9 cellular contexts compared by ENCODE assay signal in the genomic region with DNA sequence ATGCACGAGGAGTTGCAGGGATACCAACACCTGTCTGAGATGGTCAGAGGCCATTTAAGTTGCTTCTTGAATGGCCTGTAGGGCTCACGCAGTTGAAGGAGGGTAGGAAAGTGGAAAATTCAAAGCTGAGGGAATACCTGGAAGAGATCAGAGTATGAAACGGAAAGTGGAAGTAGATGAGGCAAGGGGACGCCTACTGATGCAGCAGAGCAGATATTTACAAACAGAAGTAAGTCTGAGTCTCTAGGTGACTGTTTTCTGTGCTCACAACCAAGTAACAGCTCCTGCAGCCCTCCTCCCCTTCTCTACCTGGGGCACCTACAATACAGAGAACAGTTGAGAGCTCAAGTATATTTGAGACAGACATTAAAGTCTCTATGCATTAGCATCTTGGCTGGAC. TPM values are rescaled to one million over a fixed set of nuclear protein-coding genes. Genes with fewer than 3 reads are reported as not detected.
DNase-seq lines count a peak whose midpoint lies in the region; ATAC-seq and TF ChIP-seq lines count a peak whose summit lies in the region.
"Not testable (repeated sequence)": the region's sequence is repeated elsewhere in the genome, so short reads cannot be mapped to it uniquely, and the experiment has no call there.
"Had no signal": no experiment of that assay in that cellular context is flagged by ENCODE, and none has a peak within 500 bp of the region (broad histone marks: within the 10 kb centered on the region; RNA-seq: fewer than 3 reads in every experiment).

No MANE protein-coding gene starts in this region.

- peak overlapping the region; percentile 94 for H3K27ac ChIP-seq in GM23248
- not testable (repeated sequence) for H3K27ac ChIP-seq in mesenchymal stem cell (ENCODE audit: low read length, poor library complexity, severe bottlenecking)

- ATAC-seq in GM18867 (IDR thresholded peaks at IDR 0.05; ENCODE audit: unreplicated experiment) (peak; percentile 68), HG03432 (IDR thresholded peaks at IDR 0.05; ENCODE audit: unreplicated experiment) (peak; percentile 61)

- H3K4ac ChIP-seq in mesenchymal stem cell (ENCODE audit: low read depth in 1 of 2, low read length in 2 of 2) = not testable (repeated sequence)

- H3K4me3 ChIP-seq in GM23248; mesenchymal stem cell (ENCODE audit: insufficient read depth in 1 of 2, low read depth in 1 of 2, low read length in 2 of 2): not testable (repeated sequence)

- not testable (repeated sequence) for H3K79me1 ChIP-seq in mesenchymal stem cell (replicated peaks; ENCODE audit: low read length, poor library complexity, severe bottlenecking)

- not testable (repeated sequence) for H3K9me3 Mint-ChIP-seq in chondrocyte (ENCODE audit: low read depth)

- H2BK12ac ChIP-seq in mesenchymal stem cell (ENCODE audit: low read length in 2 of 2) = not testable (repeated sequence)

- H2AK5ac ChIP-seq in mesenchymal stem cell (ENCODE audit: low read length, severe bottlenecking) = not testable (repeated sequence)

- not testable (repeated sequence) for H4K8ac ChIP-seq in mesenchymal stem cell (ENCODE audit: low read length)

- not testable (repeated sequence) for H3K27me3 Mint-ChIP-seq in chondrocyte (ENCODE audit: low read depth)

- not testable (repeated sequence) for H3K36me3 ChIP-seq in GM23248 (ENCODE audit: low read depth); mesenchymal stem cell (ENCODE audit: control insufficient read depth in 1 of 2, insufficient read depth in 2 of 2, low read depth in 1 of 2, low read length in 2 of 2)

- not testable (repeated sequence) for DNase-seq in GM23248; chondrocyte (ENCODE audit: low spot score)
- DNase-seq in M059J (ENCODE audit: low read depth) (peak; percentile 46), OCI-M1 (lab: John Stamatoyannopoulos, UW) (peak; percentile 20), mesenchymal stem cell (peak; percentile 34)

- H4K91ac ChIP-seq in mesenchymal stem cell (ENCODE audit: low read length) = not testable (repeated sequence)

- not testable (repeated sequence) for H3K9ac ChIP-seq in GM23248; mesenchymal stem cell (ENCODE audit: low read length)

- H3K4me1 Mint-ChIP-seq in chondrocyte (ENCODE audit: low read depth) = peaks cover 57% of the 10 kb centered on the region

- TF ChIP-seq CTCF in chondrocyte (IDR thresholded peaks at IDR 0.05) = not testable (repeated sequence)

- not testable (repeated sequence) for H3K9me3 ChIP-seq in GM23248 (ENCODE audit: low read depth); mesenchymal stem cell (ENCODE audit: control insufficient read depth, low read length)

- H2BK15ac ChIP-seq in mesenchymal stem cell (ENCODE audit: low read depth, poor library complexity, severe bottlenecking) = not testable (repeated sequence)

- WGBS in GM23248 (ENCODE audit: low coverage in 1 of 2, low lambda C conversion rate in 2 of 2, missing lambda C conversion rate in 2 of 2), 2 experiments = 91 to 97% methylated on average over 3 to 4 of the region's 4 CpGs
- WGBS in mesenchymal stem cell = no CpG with 5 or more reads among the region's 4 CpGs

- H3F3A ChIP-seq in GM23248 (ENCODE audit: insufficient read depth) = peaks cover 77% of the 10 kb centered on the region

- H2BK5ac ChIP-seq in mesenchymal stem cell (ENCODE audit: low read depth, low read length, poor library complexity, severe bottlenecking) = not testable (repeated sequence)

- H3K4me1 ChIP-seq in GM23248 (ENCODE audit: insufficient read depth) = peaks cover 67% of the 10 kb centered on the region
- not testable (repeated sequence) for H3K4me1 ChIP-seq in mesenchymal stem cell (ENCODE audit: control insufficient read depth, insufficient read depth, low read depth, low read length)

- not testable (repeated sequence) for H3K27me3 ChIP-seq in GM23248 (replicated peaks; ENCODE audit: insufficient read depth); mesenchymal stem cell (ENCODE audit: control insufficient read depth in 1 of 2, insufficient read depth in 1 of 2, low read length in 2 of 2)

- not testable (repeated sequence) for H3K4me2 ChIP-seq in GM23248 (ENCODE audit: unreplicated experiment); mesenchymal stem cell (ENCODE audit: low read length, poor library complexity, severe bottlenecking)

- in situ Hi-C loops in GM23248 (cut with MboI) = not testable (repeated sequence)

- H3K18ac ChIP-seq in mesenchymal stem cell (ENCODE audit: low read depth in 1 of 2, low read length in 2 of 2) = not testable (repeated sequence)

- not testable (repeated sequence) for H4K20me1 ChIP-seq in GM23248 (ENCODE audit: insufficient read depth)

- H3K36me3 Mint-ChIP-seq in chondrocyte (ENCODE audit: low read depth) = not testable (repeated sequence)

- not testable (repeated sequence) for H3K14ac ChIP-seq in mesenchymal stem cell (ENCODE audit: low read length in 2 of 2)

- H2AFZ ChIP-seq in GM23248; mesenchymal stem cell (ENCODE audit: low read depth, low read length): not testable (repeated sequence)

- H3K4me3 Mint-ChIP-seq in chondrocyte (ENCODE audit: unreplicated experiment) = not testable (repeated sequence)

- peak overlapping the region; percentile 69 for H3K27ac Mint-ChIP-seq in chondrocyte (ENCODE audit: unreplicated experiment)

- H3K79me2 ChIP-seq in GM23248 (ENCODE audit: insufficient read depth) = peaks cover 71% of the 10 kb centered on the region

- not testable (repeated sequence) for H3K23ac ChIP-seq in mesenchymal stem cell (ENCODE audit: low read length in 2 of 2)

- H3K9me2 ChIP-seq in GM23248 (ENCODE audit: insufficient read depth) = not testable (repeated sequence)

- not testable (repeated sequence) for H2BK120ac ChIP-seq in mesenchymal stem cell (ENCODE audit: low read depth, low read length)

RNA-seq across cellular contexts. Expression of a gene that starts 57.5 kb away (rescaled TPM):
- total RNA-seq in GM23248 (2014; rRNA removed; shearing (Covaris generic)) = 93.5 and 106 TPM in 2 replicates
- 930 and 943 TPM in 2 replicates for polyA plus RNA-seq in GM23248 (2016; fragmentation: Nextera tagmentation; extraction: Ambion mirVana)
- 78.3 and 110 TPM in 2 replicates for total RNA-seq in M059J (2014; rRNA removed; shearing (Covaris generic))
- 523 to 556 TPM (median 539 TPM) in 3 replicates for total RNA-seq in chondrocyte
- polyA plus RNA-seq in mesenchymal stem cell (2013, experiment 1 of 2) = 408 TPM
- polyA plus RNA-seq in mesenchymal stem cell (2013, experiment 2 of 2) = 395 TPM
- total RNA-seq: CD4-positive, CD25-positive, alpha-beta regulatory T cell had no signal
- polyA plus RNA-seq: CD4-positive, CD25-positive, alpha-beta regulatory T cell; CD8-positive, alpha-beta memory T cell had no signal

RNA-seq across cellular contexts. Expression of a gene that starts 58.1 kb away (rescaled TPM):
- 162 and 168 TPM in 2 replicates for total RNA-seq in GM23248 (2014; rRNA removed; shearing (Covaris generic))
- 234 and 238 TPM in 2 replicates for polyA plus RNA-seq in GM23248 (2016; fragmentation: Nextera tagmentation; extraction: Ambion mirVana)
- 71.0 and 82.7 TPM in 2 replicates for total RNA-seq in M059J (2014; rRNA removed; shearing (Covaris generic))
- total RNA-seq in chondrocyte = 91.8 to 93.0 TPM (median 92.7 TPM) in 3 replicates
- 48.3 TPM for polyA plus RNA-seq in mesenchymal stem cell (2013, experiment 1 of 2)
- polyA plus RNA-seq in mesenchymal stem cell (2013, experiment 2 of 2) = 48.6 TPM
- total RNA-seq: CD8-positive, alpha-beta memory T cell had no signal
- polyA plus RNA-seq: CD4-positive, CD25-positive, alpha-beta regulatory T cell; CD8-positive, alpha-beta memory T cell had no signal
